ENCODE assay signal across 19 cellular contexts in genomic region chr12:5246196-5246595, GRCh38.
DNase-seq lines count a peak whose midpoint lies in the region; ATAC-seq and TF ChIP-seq lines count a peak whose summit lies in the region.
"Had no signal": no experiment of that assay in that cellular context is flagged by ENCODE, and none has a peak within 500 bp of the region (broad histone marks: within the 10 kb centered on the region; RNA-seq: fewer than 3 reads in every experiment).

No MANE protein-coding gene starts in this region.

- H3K79me2 ChIP-seq in mesendoderm (ENCODE audit: control insufficient read depth, insufficient read depth, low read length) = no peaks in the 10 kb centered on the region

- WGBS in mesendoderm (ENCODE audit: extremely low coverage, insufficient coverage, low lambda C conversion rate) = no CpG with 5 or more reads among the region's 3 CpGs

- H3K27me3 ChIP-seq in cardiac muscle cell (no peaks in the 10 kb centered on the region), mesendoderm (ENCODE audit: insufficient read depth, low read length, poor library complexity) (no peaks in the 10 kb centered on the region)
- H3K27me3 ChIP-seq: BE2C, MG63 had no signal

- ATAC-seq in left cardiac atrium = no peak
- no peak for ATAC-seq in GM18505 (IDR thresholded peaks at IDR 0.05; ENCODE audit: unreplicated experiment)
- ATAC-seq in sciatic nerve = no peak
- ATAC-seq: Panc1 had no signal

- H3K4me3 ChIP-seq in cardiac muscle cell (no peak overlapping the region), mesendoderm (ENCODE audit: low read length) (no peak overlapping the region)
- H3K4me3 ChIP-seq: MG63 had no signal

- peak overlapping the region; percentile 18 for H3K18ac ChIP-seq in mesendoderm (ENCODE audit: low read length)

- no peak overlapping the region for H4K8ac ChIP-seq in mesendoderm (ENCODE audit: low read depth, low read length)

- peak overlapping the region; percentile 54 for H3K27ac ChIP-seq in cardiac muscle cell
- no peak overlapping the region for H3K27ac ChIP-seq in mesendoderm (ENCODE audit: low read depth, low read length)
- H3K27ac ChIP-seq: 22Rv1, KMS-11 had no signal

- no peak for DNase-seq in cardiac muscle cell (ENCODE audit: low read depth in 1 of 2, low spot score in 1 of 2)
- DNase-seq in left cardiac atrium = no peak
- peak; percentile 83 for DNase-seq in iPS DF 19.7 (ENCODE audit: low read depth, low spot score)
- peak; percentile 73 for DNase-seq in mesendoderm
- DNase-seq in HPDE6-E6E7 (ENCODE audit: extremely low spot score) = no peak
- no peak for DNase-seq in sciatic nerve (ENCODE audit: low spot score)
- no peak for DNase-seq in HuH-7.5 (ENCODE audit: low spot score)
- DNase-seq: BE2C; CD4-positive, alpha-beta T cell; MG63; NCI-H1092; NCI-H146; NCI-H2081; NCI-H226; NCI-H524 treated with DMSO at 0.1 percent for 48 hours had no signal

- H3K23ac ChIP-seq in mesendoderm (ENCODE audit: low read length) = no peak overlapping the region

- TF ChIP-seq POLR2A in GM18505 (IDR thresholded peaks at IDR 0.05; ENCODE audit: borderline replicate concordance, extremely low read depth, insufficient read depth, insufficient read length) = no peak

- H3K79me1 ChIP-seq in mesendoderm (ENCODE audit: low read length) = no peaks in the 10 kb centered on the region

- H2BK120ac ChIP-seq in mesendoderm (ENCODE audit: low read depth, low read length) = no peak overlapping the region

- H3K56ac ChIP-seq in mesendoderm (ENCODE audit: low read length) = no peak overlapping the region

- H4K5ac ChIP-seq in mesendoderm (ENCODE audit: low read length) = no peak overlapping the region

- H2BK5ac ChIP-seq in mesendoderm (ENCODE audit: low read length) = peak overlapping the region; percentile 17

- H3K4me1 ChIP-seq in cardiac muscle cell (ENCODE audit: low read depth) = peaks cover 42% of the 10 kb centered on the region
- H3K4me1 ChIP-seq in mesendoderm (ENCODE audit: control insufficient read depth, low read depth, low read length) = peaks cover 19% of the 10 kb centered on the region
- H3K4me1 ChIP-seq: BE2C had no signal

- intact Hi-C loops in left cardiac atrium (cut with DNase I) = no loop called here
- intact Hi-C loops in sciatic nerve (cut with DNase I) = no loop called here

- no peak for TF ChIP-seq CTCF in cardiac muscle cell (IDR thresholded peaks at IDR 0.05; ENCODE audit: low read depth, low read length)

- H3K9ac ChIP-seq in mesendoderm (ENCODE audit: low read length) = no peak overlapping the region
- H3K9ac ChIP-seq: KMS-11 had no signal

- peak overlapping the region; percentile 20 for H2AK5ac ChIP-seq in mesendoderm (ENCODE audit: low read length)

- no peaks in the 10 kb centered on the region for H3K36me3 ChIP-seq in cardiac muscle cell
- H3K36me3 ChIP-seq in mesendoderm (ENCODE audit: control insufficient read depth, insufficient read depth, low read length) = no peaks in the 10 kb centered on the region
- H3K36me3 ChIP-seq: BE2C, MG63 had no signal

- H3K4ac ChIP-seq in mesendoderm (ENCODE audit: low read depth, low read length) = no peak overlapping the region

- no peak overlapping the region for H2BK15ac ChIP-seq in mesendoderm (replicated peaks; ENCODE audit: low read depth)

- no peak overlapping the region for H3K4me2 ChIP-seq in mesendoderm (ENCODE audit: low read length)
- H3K4me2 ChIP-seq: KMS-11 had no signal

- no peaks in the 10 kb centered on the region for H3K9me3 ChIP-seq in cardiac muscle cell (ENCODE audit: low read depth)
- H3K9me3 ChIP-seq: BE2C, MG63 had no signal

Comparison
In these comparisons a context has a peak if more than half of its experiments do, and no peak if none do; other contexts are left out.
1. DNase-seq: peak in iPS DF 19.7 (single experiment) and mesendoderm (single experiment); none in cardiac muscle cell (0 of 2), left cardiac atrium (single experiment), HPDE6-E6E7 (single experiment), sciatic nerve (single experiment) and HuH-7.5 (single experiment).